Comparison of ENCODE assay signal across 12 cellular contexts in genomic region chr5:127934791-127935256, GRCh38.
A peak's percentile ranks its signal among the peaks of the same experiment; 100 is the strongest.
DNase-seq lines count a peak whose midpoint lies in the region; ATAC-seq and TF ChIP-seq lines count a peak whose summit lies in the region.
"Had no signal": no experiment of that assay in that cellular context is flagged by ENCODE, and none has a peak within 500 bp of the region (broad histone marks: within the 10 kb centered on the region; RNA-seq: fewer than 3 reads in every experiment).

No MANE protein-coding gene starts in this region.

- DNase-seq in EH (ENCODE audit: low read depth), result peak; percentile 63
- DNase-seq in NCI-H2029 treated with DMSO at 0.1 percent for 48 hours (lab: John Stamatoyannopoulos, UW), result peak; percentile 93
- DNase-seq in body of pancreas, result peak in 3 of 4 donors; percentile 46 to 64 (median 50)
- DNase-seq in mucosa of gallbladder (ENCODE audit: low spot score), result peak; percentile 66
- DNase-seq in naive thymus-derived CD8-positive, alpha-beta T cell, result no peak
- no peak for DNase-seq in G401 (ENCODE audit: low spot score)
- no peak for DNase-seq in SW 1271 (lab: John Stamatoyannopoulos, UW)
- no peak for DNase-seq in activated CD4-positive, alpha-beta T cell treated with anti-CD3 and anti-CD28 coated beads, Interleukin-2, amount 50 U/mL, for 4 hours
- DNase-seq: effector CD8-positive, alpha-beta T cell had no signal

- 0 to 11% methylated on average over 1 of the region's 1 CpG for WGBS in body of pancreas, 2 donors

- peak; percentile 89 for ATAC-seq in body of pancreas
- ATAC-seq in naive thymus-derived CD8-positive, alpha-beta T cell, result no peak

- no peak overlapping the region for H3K4me3 ChIP-seq in body of pancreas
- H3K4me3 ChIP-seq: prostate gland, thoracic aorta had no signal

- no peak for TF ChIP-seq POLR2A in body of pancreas (IDR thresholded peaks at IDR 0.05)

- peak overlapping the region in 3 of 4 donors; percentile 42 to 69 (median 50) for H3K27ac ChIP-seq in body of pancreas
- H3K27ac ChIP-seq: prostate gland, thoracic aorta, VCaP had no signal

- peaks cover 0 to 4% (median under 1%) of the 10 kb centered on the region in 3 donors for H3K36me3 Mint-ChIP-seq in naive thymus-derived CD8-positive, alpha-beta T cell

- POLR2A ChIA-PET in naive thymus-derived CD8-positive, alpha-beta T cell (lab: Charles Lee), result no interaction called here

- H3K4me3 Mint-ChIP-seq in naive thymus-derived CD8-positive, alpha-beta T cell, result no peak overlapping the region

- intact Hi-C loops in body of pancreas (cut with DNase I), result no loop called here

- no peaks in the 10 kb centered on the region for H3K27me3 ChIP-seq in body of pancreas

- no peaks in the 10 kb centered on the region for H3K9me3 ChIP-seq in body of pancreas
- H3K9me3 ChIP-seq: prostate gland, thoracic aorta had no signal

- in situ Hi-C loops in G401 (cut with HindIII; ENCODE audit: low sequenced_read_pairs), result no loop called here

- TF ChIP-seq CTCF in body of pancreas (IDR thresholded peaks at IDR 0.05), result peak in 2 of 7 experiments; percentile 12 to 23

- H3K27ac Mint-ChIP-seq in naive thymus-derived CD8-positive, alpha-beta T cell, result peak overlapping the region in 1 of 10 donors; percentile 12

- H3K9me3 Mint-ChIP-seq in naive thymus-derived CD8-positive, alpha-beta T cell, result no peaks in the 10 kb centered on the region

- no peaks in the 10 kb centered on the region for H3K27me3 Mint-ChIP-seq in naive thymus-derived CD8-positive, alpha-beta T cell

- H3K36me3 ChIP-seq in body of pancreas (replicated peaks in 1 of 2; ENCODE audit: insufficient read depth in 1 of 2, low read depth in 2 of 2), result no peaks in the 10 kb centered on the region
- H3K36me3 ChIP-seq: prostate gland, thoracic aorta had no signal

- H3K4me1 ChIP-seq in body of pancreas, result peaks cover 26% of the 10 kb centered on the region
- H3K4me1 ChIP-seq: prostate gland had no signal

- peaks cover 2 to 12% (median 2%) of the 10 kb centered on the region in 4 donors for H3K4me1 Mint-ChIP-seq in naive thymus-derived CD8-positive, alpha-beta T cell

Comparison
In these comparisons a context has a peak if more than half of its experiments do, and no peak if none do; other contexts are left out.
1. DNase-seq: peak in EH (single experiment), NCI-H2029 treated with DMSO at 0.1 percent for 48 hours (single experiment), body of pancreas (3 of 4) and mucosa of gallbladder (single experiment); none in naive thymus-derived CD8-positive, alpha-beta T cell (0 of 10), G401 (single experiment), SW 1271 (0 of 2) and activated CD4-positive, alpha-beta T cell treated with anti-CD3 and anti-CD28 coated beads, Interleukin-2, amount 50 U/mL, for 4 hours (0 of 2).